In the genomic region with DNA sequence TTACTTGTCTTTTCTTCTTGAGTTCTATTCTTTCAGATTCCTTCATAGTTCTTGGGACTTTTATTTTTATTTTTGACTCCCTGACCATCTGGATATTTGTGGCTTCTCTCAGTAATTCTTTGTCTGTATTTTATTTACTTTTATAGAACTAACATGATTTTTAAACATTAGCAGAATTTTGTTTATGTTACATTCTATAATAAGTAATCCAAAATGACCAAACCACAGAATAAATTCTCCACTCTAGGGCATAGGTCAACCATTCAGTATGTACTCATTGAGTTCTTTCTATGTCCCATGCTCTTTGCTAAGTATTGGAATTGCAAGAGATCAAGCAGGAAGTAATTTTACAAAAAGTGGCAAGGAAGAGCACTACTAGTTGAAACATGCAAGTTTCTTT, we compare ENCODE assay signal across 29 cellular contexts.
A peak's percentile ranks its signal among the peaks of the same experiment; 100 is the strongest.
DNase-seq lines count a peak whose midpoint lies in the region; FAIRE-seq and TF ChIP-seq lines count a peak whose summit lies in the region.
"Had no signal": no experiment of that assay in that cellular context is flagged by ENCODE, and none has a peak within 500 bp of the region (broad histone marks: within the 10 kb centered on the region; RNA-seq: fewer than 3 reads in every experiment).

No MANE protein-coding gene starts in this region.

- no peak overlapping the region for H3K27ac ChIP-seq in substantia nigra (ENCODE audit: low read depth, low read length, poor library complexity, severe bottlenecking)
- H3K27ac ChIP-seq: coronary artery, esophagus squamous epithelium, heart left ventricle, PC-9, prostate gland, sigmoid colon, uterus had no signal

- H3K4me3 ChIP-seq in bronchial epithelial cell (ENCODE audit: low read depth, low read length) (no peak overlapping the region), skeletal muscle cell (ENCODE audit: low read depth, low read length) (no peak overlapping the region)
- H3K4me3 ChIP-seq: coronary artery, esophagus squamous epithelium, heart left ventricle, PC-9, prostate gland, sigmoid colon, uterus had no signal

- peak; percentile 0 for DNase-seq in ELR (ENCODE audit: low read depth)
- DNase-seq in bronchial epithelial cell (ENCODE audit: low read depth), result peak; percentile 15
- peak; percentile 5 for DNase-seq in fibroblast of the conjunctiva (ENCODE audit: low read depth)
- peak; percentile 34 for DNase-seq in skeletal muscle cell (ENCODE audit: low read depth)
- no peak for DNase-seq in NCI-H1092 treated with DMSO at 0.1 percent for 48 hours (lab: John Stamatoyannopoulos, UW)
- no peak for DNase-seq in GM20000 (ENCODE audit: low spot score)
- DNase-seq in GM10248 (ENCODE audit: extremely low spot score), result no peak
- DNase-seq in substantia nigra (lab: John Stamatoyannopoulos, UW), result no peak
- DNase-seq: activated CD4-positive, alpha-beta T cell treated with anti-CD3 and anti-CD28 coated beads, Interleukin-2, amount 50 U/mL, for 1 hour; activated CD8-positive, alpha-beta memory T cell treated with anti-CD3 and anti-CD28 coated beads, Interleukin-2, amount 10 ng/mL, durations not matched to agents 7 days and 5 days; activated naive CD4-positive, alpha-beta T cell; activated T-cell treated with anti-CD3 and anti-CD28 coated beads, Interleukin-2, amount 50 U/mL, for 48 hours; CD4-positive, CD25-positive, alpha-beta regulatory T cell; esophagus squamous epithelium; heart left ventricle; left colon; NCI-H1092; NCI-H187 treated with DMSO at 0.1 percent for 48 hours; NCI-H526; PC-9; SHP77; sigmoid colon; stimulated activated naive CD8-positive, alpha-beta T cell treated with anti-CD3 and anti-CD28 coated beads, Interleukin-15, Interleukin-2, amounts not matched to agents 100 U/mL and 50 U/mL, for 24 hours; SW 1271; T-helper 9 cell; uterus had no signal

- CTCF ChIA-PET in GM10248 (lab: Yijun Ruan, JAX), result no interaction called here

- H3K27me3 ChIP-seq in bronchial epithelial cell (ENCODE audit: control insufficient read depth, insufficient read depth, low read length), result no peaks in the 10 kb centered on the region
- H3K27me3 ChIP-seq: esophagus squamous epithelium, heart left ventricle, sigmoid colon, uterus had no signal

- TF ChIP-seq CTCF in bronchial epithelial cell (IDR thresholded peaks at IDR 0.05; ENCODE audit: insufficient read depth, low read length, severe bottlenecking) (no peak), GM20000 (IDR thresholded peaks at IDR 0.05; ENCODE audit: extremely low read depth, missing control alignments) (no peak), GM10248 (IDR thresholded peaks at IDR 0.05; ENCODE audit: control extremely low read depth, extremely low read depth, low read depth, missing control alignments) (no peak)

- H3K36me3 ChIP-seq in bronchial epithelial cell (ENCODE audit: control insufficient read depth, insufficient read depth, low read length), result no peaks in the 10 kb centered on the region
- H3K36me3 ChIP-seq: esophagus squamous epithelium, heart left ventricle, prostate gland, sigmoid colon, uterus had no signal

- FAIRE-seq in bronchial epithelial cell (lab: Jason Lieb, UNC), result no peak
- FAIRE-seq: D721Med had no signal

- POLR2A ChIA-PET in GM10248 (lab: Yijun Ruan, JAX), result no interaction called here

Comparison
In these comparisons a context has a peak if more than half of its experiments do, and no peak if none do; other contexts are left out.
1. DNase-seq: peak in ELR (single experiment), bronchial epithelial cell (single experiment), fibroblast of the conjunctiva (single experiment) and skeletal muscle cell (single experiment); none in NCI-H1092 treated with DMSO at 0.1 percent for 48 hours (single experiment), GM20000 (single experiment), GM10248 (single experiment) and substantia nigra (0 of 49).